15 cellular contexts compared by ENCODE assay signal in the genomic region with DNA sequence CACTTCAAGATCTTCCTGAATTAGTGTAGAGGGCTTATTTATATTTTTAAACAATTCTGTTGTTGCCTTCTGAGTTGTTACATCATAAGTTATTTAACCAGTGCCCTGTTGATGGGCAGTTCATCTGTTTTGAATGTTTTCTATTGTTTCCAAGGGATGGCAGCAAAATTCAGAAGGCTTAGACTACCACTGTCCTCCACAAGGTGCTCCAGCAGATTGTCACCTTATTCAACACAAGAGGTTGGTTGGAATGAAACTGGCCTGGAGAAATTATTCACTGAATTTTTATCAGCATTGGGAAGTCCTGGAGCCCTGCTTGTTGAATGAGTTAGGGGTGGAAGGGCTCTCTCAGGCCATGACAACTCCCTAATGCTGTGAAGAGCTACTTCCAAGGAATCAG. TPM values are rescaled to one million over a fixed set of nuclear protein-coding genes. Genes with fewer than 3 reads are reported as not detected.
A peak's percentile ranks its signal among the peaks of the same experiment; 100 is the strongest.
DNase-seq lines count a peak whose midpoint lies in the region; TF ChIP-seq lines count a peak whose summit lies in the region.
"Had no signal": no experiment of that assay in that cellular context is flagged by ENCODE, and none has a peak within 500 bp of the region (broad histone marks: within the 10 kb centered on the region; RNA-seq: fewer than 3 reads in every experiment).

No MANE protein-coding gene starts in this region.

- TF ChIP-seq CTCF in neural crest cell (conservative IDR thresholded peaks at IDR 0.05): no peak
- no peak for TF ChIP-seq CTCF in uterus (IDR thresholded peaks at IDR 0.05)

- H3K4me3 Mint-ChIP-seq in activated T-helper 2 cell treated with anti-CD3 and anti-CD28 coated beads, Interferon-gamma antibody, Interleukin-2, Interleukin-4, amounts not matched to agents 10 μg/mL and 5 μg/mL and 100 μg/mL, durations not matched to agents 14 hours and 24 hours and 36 hours (ENCODE audit: low read depth): peak overlapping the region; percentile 70
- H3K4me3 Mint-ChIP-seq in neural crest cell: peak overlapping the region; percentile 78

- H3K4me1 ChIP-seq in uterus: peaks cover 5 to 8% of the 10 kb centered on the region in 2 donors

- TF ChIP-seq POLR2A in uterus (IDR thresholded peaks at IDR 0.05): no peak

- peak; percentile 26 for DNase-seq in SIG-M5 treated with dmso at 0.1 percent for 504 hours (lab: John Stamatoyannopoulos, UW; ENCODE audit: unreplicated experiment)
- no peak for DNase-seq in SIG-M5 (lab: John Stamatoyannopoulos, UW)
- peak; percentile 47 for DNase-seq in HT-29 (ENCODE audit: low spot score)
- no peak for DNase-seq in activated T-helper 2 cell treated with anti-CD3 and anti-CD28 coated beads, Interferon-gamma antibody, Interleukin-2, Interleukin-4, amounts not matched to agents 10 μg/mL and 5 μg/mL and 100 μg/mL, durations not matched to agents 14 hours and 24 hours and 36 hours (ENCODE audit: low spot score)
- DNase-seq in neural crest cell (ENCODE audit: low read depth, low spot score): no peak
- no peak for DNase-seq in uterus
- no peak for DNase-seq in H7
- no peak for DNase-seq in SHP77 treated with DMSO at 0.1 percent for 48 hours (lab: John Stamatoyannopoulos, UW)
- DNase-seq: activated B cell treated with CpG ODN at 0.5 μM for 24 hours, NCI-H446 treated with DMSO at 0.1 percent for 48 hours, SJCRH30 had no signal

- peaks cover 32% of the 10 kb centered on the region for H3K36me3 Mint-ChIP-seq in activated T-helper 2 cell treated with anti-CD3 and anti-CD28 coated beads, Interferon-gamma antibody, Interleukin-2, Interleukin-4, amounts not matched to agents 10 μg/mL and 5 μg/mL and 100 μg/mL, durations not matched to agents 14 hours and 24 hours and 36 hours (ENCODE audit: low read depth)
- H3K36me3 Mint-ChIP-seq in neural crest cell (ENCODE audit: low read depth): peaks cover 13% of the 10 kb centered on the region

- no peak overlapping the region for H3K27ac ChIP-seq in uterus
- H3K27ac ChIP-seq: coronary artery, SJCRH30 had no signal

- H3K9me3 ChIP-seq in uterus: no peaks in the 10 kb centered on the region
- H3K9me3 ChIP-seq: SJCRH30 had no signal

- no peaks in the 10 kb centered on the region for H3K36me3 ChIP-seq in uterus
- H3K36me3 ChIP-seq in H7 (replicated peaks; ENCODE audit: control insufficient read depth, insufficient read depth, low read length): no peaks in the 10 kb centered on the region

- peaks cover 5% of the 10 kb centered on the region for H3K27me3 Mint-ChIP-seq in activated T-helper 2 cell treated with anti-CD3 and anti-CD28 coated beads, Interferon-gamma antibody, Interleukin-2, Interleukin-4, amounts not matched to agents 10 μg/mL and 5 μg/mL and 100 μg/mL, durations not matched to agents 14 hours and 24 hours and 36 hours (ENCODE audit: low read depth)
- peaks cover 3% of the 10 kb centered on the region for H3K27me3 Mint-ChIP-seq in neural crest cell (ENCODE audit: low read depth)

- H3K27me3 ChIP-seq in uterus (no peaks in the 10 kb centered on the region), H7 (ENCODE audit: control insufficient read depth, insufficient read depth, low read length) (no peaks in the 10 kb centered on the region)
- H3K27me3 ChIP-seq: SJCRH30 had no signal

- no peaks in the 10 kb centered on the region for H3K9me3 Mint-ChIP-seq in activated T-helper 2 cell treated with anti-CD3 and anti-CD28 coated beads, Interferon-gamma antibody, Interleukin-2, Interleukin-4, amounts not matched to agents 10 μg/mL and 5 μg/mL and 100 μg/mL, durations not matched to agents 14 hours and 24 hours and 36 hours
- H3K9me3 Mint-ChIP-seq in neural crest cell: no peaks in the 10 kb centered on the region
- H3K9me3 Mint-ChIP-seq: activated B cell treated with CpG ODN at 0.5 μM for 24 hours had no signal

- H3K4me3 ChIP-seq in uterus (no peak overlapping the region), H7 (ENCODE audit: insufficient read depth, low read depth, low read length) (no peak overlapping the region)
- H3K4me3 ChIP-seq: coronary artery had no signal

- no peak overlapping the region for H3K27ac Mint-ChIP-seq in activated T-helper 2 cell treated with anti-CD3 and anti-CD28 coated beads, Interferon-gamma antibody, Interleukin-2, Interleukin-4, amounts not matched to agents 10 μg/mL and 5 μg/mL and 100 μg/mL, durations not matched to agents 14 hours and 24 hours and 36 hours
- no peak overlapping the region for H3K27ac Mint-ChIP-seq in neural crest cell (ENCODE audit: unreplicated experiment)

- H3K4me1 Mint-ChIP-seq in activated T-helper 2 cell treated with anti-CD3 and anti-CD28 coated beads, Interferon-gamma antibody, Interleukin-2, Interleukin-4, amounts not matched to agents 10 μg/mL and 5 μg/mL and 100 μg/mL, durations not matched to agents 14 hours and 24 hours and 36 hours (ENCODE audit: low read depth): peaks cover 28% of the 10 kb centered on the region
- H3K4me1 Mint-ChIP-seq in neural crest cell: peaks cover 37% of the 10 kb centered on the region

- intact Hi-C loops in activated T-helper 2 cell treated with anti-CD3 and anti-CD28 coated beads, Interferon-gamma antibody, Interleukin-2, Interleukin-4, amounts not matched to agents 10 μg/mL and 5 μg/mL and 100 μg/mL, durations not matched to agents 14 hours and 24 hours and 36 hours (cut with micrococcal nuclease): loop anchor here (10.0 kb wide), 1 partner anchor 658 kb away; the partner anchor contains the start of genes CDKN2A and CDKN2B-AS1
- intact Hi-C loops in uterus (cut with DNase I; ENCODE audit: low total_unique reads): loop anchor here (10.0 kb wide), 1 partner anchor 468 kb away; the partner anchor contains the start of gene MTAP

RNA-seq across cellular contexts. Expression of gene KLHL9, which starts 1.3 kb away (rescaled TPM):
- total RNA-seq in HT-29 (2014; rRNA removed; shearing (Covaris generic)): 8.8 and 10.0 TPM in 2 replicates
- 14.3 and 15.8 TPM in 2 replicates for total RNA-seq in activated T-helper 2 cell treated with anti-CD3 and anti-CD28 coated beads, Interferon-gamma antibody, Interleukin-2, Interleukin-4, amounts not matched to agents 10 μg/mL and 5 μg/mL and 100 μg/mL, durations not matched to agents 14 hours and 24 hours and 36 hours
- total RNA-seq in neural crest cell: 31.0 and 31.7 TPM in 2 replicates
- total RNA-seq in uterus: 10 to 100 TPM; 24.7 to 88.5 (median 29.9) TPM
- 12.1 and 12.2 TPM in 2 replicates for total RNA-seq in H7 (2014; rRNA removed; shearing (Covaris generic))

RNA-seq across cellular contexts. Expression of gene IFNA6, which starts 14.2 kb away (rescaled TPM):
- total RNA-seq in HT-29 (2014; rRNA removed; shearing (Covaris generic)): not detected in 2 replicates
- total RNA-seq in activated T-helper 2 cell treated with anti-CD3 and anti-CD28 coated beads, Interferon-gamma antibody, Interleukin-2, Interleukin-4, amounts not matched to agents 10 μg/mL and 5 μg/mL and 100 μg/mL, durations not matched to agents 14 hours and 24 hours and 36 hours: not detected in 2 replicates
- total RNA-seq in neural crest cell: not detected in 2 replicates
- total RNA-seq in uterus: not detected
- not detected in 2 replicates for total RNA-seq in H7 (2014; rRNA removed; shearing (Covaris generic))
- total RNA-seq: activated B cell treated with CpG ODN at 0.5 μM for 24 hours, fibroblast of villous mesenchyme, SJCRH30, skeletal muscle tissue, urinary bladder had no signal

RNA-seq across cellular contexts. Expression of gene IFNA5, which starts 31.4 kb away (rescaled TPM):
- total RNA-seq in HT-29 (2014; rRNA removed; shearing (Covaris generic)): not detected in 2 replicates
- total RNA-seq in activated T-helper 2 cell treated with anti-CD3 and anti-CD28 coated beads, Interferon-gamma antibody, Interleukin-2, Interleukin-4, amounts not matched to agents 10 μg/mL and 5 μg/mL and 100 μg/mL, durations not matched to agents 14 hours and 24 hours and 36 hours: not detected in 2 replicates
- total RNA-seq in neural crest cell: not detected in 2 replicates
- total RNA-seq in uterus: under 1 TPM in 1 of 4 donors, not detected in 3; 0.91 TPM
- total RNA-seq in H7 (2014; rRNA removed; shearing (Covaris generic)): not detected in 2 replicates
- total RNA-seq: activated B cell treated with CpG ODN at 0.5 μM for 24 hours, SJCRH30, skeletal muscle tissue, urinary bladder had no signal

RNA-seq across cellular contexts. Expression of gene IFNA13, which starts 31.4 kb away (rescaled TPM):
- total RNA-seq in HT-29 (2014; rRNA removed; shearing (Covaris generic)): not detected in 2 replicates
- total RNA-seq in activated T-helper 2 cell treated with anti-CD3 and anti-CD28 coated beads, Interferon-gamma antibody, Interleukin-2, Interleukin-4, amounts not matched to agents 10 μg/mL and 5 μg/mL and 100 μg/mL, durations not matched to agents 14 hours and 24 hours and 36 hours: not detected in 2 replicates
- total RNA-seq in neural crest cell (not detected in 2 replicates), uterus (not detected)
- not detected in 2 replicates for total RNA-seq in H7 (2014; rRNA removed; shearing (Covaris generic))
- total RNA-seq: activated B cell treated with CpG ODN at 0.5 μM for 24 hours, fibroblast of villous mesenchyme, SJCRH30, urinary bladder had no signal

RNA-seq across cellular contexts. Expression of gene IFNA2, which starts 48.7 kb away (rescaled TPM):
- not detected in 2 replicates for total RNA-seq in HT-29 (2014; rRNA removed; shearing (Covaris generic))
- not detected in 2 replicates for total RNA-seq in activated T-helper 2 cell treated with anti-CD3 and anti-CD28 coated beads, Interferon-gamma antibody, Interleukin-2, Interleukin-4, amounts not matched to agents 10 μg/mL and 5 μg/mL and 100 μg/mL, durations not matched to agents 14 hours and 24 hours and 36 hours
- total RNA-seq in neural crest cell: not detected in 2 replicates
- not detected for total RNA-seq in uterus
- total RNA-seq in H7 (2014; rRNA removed; shearing (Covaris generic)): not detected in 2 replicates
- total RNA-seq: activated B cell treated with CpG ODN at 0.5 μM for 24 hours, fibroblast of villous mesenchyme, SJCRH30, skeletal muscle tissue, urinary bladder had no signal

Comparison
In these comparisons a context has a peak if more than half of its experiments do, and no peak if none do; other contexts are left out.
1. DNase-seq: peak in SIG-M5 treated with dmso at 0.1 percent for 504 hours (single experiment) and HT-29 (single experiment); none in SIG-M5 (single experiment), activated T-helper 2 cell treated with anti-CD3 and anti-CD28 coated beads, Interferon-gamma antibody, Interleukin-2, Interleukin-4, amounts not matched to agents 10 μg/mL and 5 μg/mL and 100 μg/mL, durations not matched to agents 14 hours and 24 hours and 36 hours (single experiment), neural crest cell (single experiment), uterus (0 of 2), H7 (single experiment) and SHP77 treated with DMSO at 0.1 percent for 48 hours (single experiment).